ENCODE assay signal across 1 cellular context in genomic region chr10:924524-924859, GRCh38.
TF ChIP-seq lines count a peak whose summit lies in the region.

No MANE protein-coding gene starts in this region.

TF ChIP-seq in GM12878, 131 proteins besides CTCF, POLR2A, EP300 and RAD21 (continued from another document):
- TF ChIP-seq POLR2AphosphoS5 (IDR thresholded peaks at IDR 0.05; ENCODE audit: low read length) (no peak), LARP7 (IDR thresholded peaks at IDR 0.05) (no peak), POLR2AphosphoS2 (IDR thresholded peaks at IDR 0.05; ENCODE audit: low read depth, low read length) (no peak)
